8 cellular contexts compared by ENCODE assay signal in genomic region chr6:79713701-79714322, GRCh38.
DNase-seq lines count a peak whose midpoint lies in the region; ATAC-seq and TF ChIP-seq lines count a peak whose summit lies in the region.

No MANE protein-coding gene starts in this region.

- H3K36me3 Mint-ChIP-seq in T-cell: no peaks in the 10 kb centered on the region
- no peaks in the 10 kb centered on the region for H3K36me3 Mint-ChIP-seq in stimulated activated memory B cell treated with anti-CD40 and anti-IgM and Interleukin-4, amounts not matched to agents 10 μg/mL and 1 μg/mL and 100 μg/mL, for 72 hours

- H3K9me3 ChIP-seq in right lobe of liver: no peaks in the 10 kb centered on the region

- H3K27me3 Mint-ChIP-seq in T-cell: peaks cover 0 to 5% of the 10 kb centered on the region in 2 donors
- peaks cover 15% of the 10 kb centered on the region for H3K27me3 Mint-ChIP-seq in stimulated activated memory B cell treated with anti-CD40 and anti-IgM and Interleukin-4, amounts not matched to agents 10 μg/mL and 1 μg/mL and 100 μg/mL, for 72 hours

- peak; percentile 59 to 82 (median 77) for TF ChIP-seq CTCF in right lobe of liver (IDR thresholded peaks at IDR 0.05)

- no peaks in the 10 kb centered on the region for H3K36me3 ChIP-seq in right lobe of liver

- POLR2A ChIA-PET in T-cell (lab: Charles Lee): no interaction called here

- DNase-seq in DMS 273 (lab: John Stamatoyannopoulos, UW; ENCODE audit: unreplicated experiment) (peak; percentile 82), Kasumi-1 (lab: John Stamatoyannopoulos, UW) (peak; percentile 21 to 52), T-cell (peak in 30 of 34 experiments; percentile 2 to 60 (median 36)), right lobe of liver (peak in 2 of 3 donors; percentile 32 to 56)
- peak; percentile 4 for DNase-seq in central memory CD4-positive, alpha-beta T cell
- peak; percentile 14 to 20 for DNase-seq in stimulated activated CD8-positive, alpha-beta memory T cell treated with anti-CD3 and anti-CD28 coated beads, Interleukin-7, amount 100 ng/mL, for 4 hours (ENCODE audit: low read depth in 2 of 2)

- no peak overlapping the region for H3K4me3 Mint-ChIP-seq in T-cell
- H3K4me3 Mint-ChIP-seq in stimulated activated memory B cell treated with anti-CD40 and anti-IgM and Interleukin-4, amounts not matched to agents 10 μg/mL and 1 μg/mL and 100 μg/mL, for 72 hours: no peak overlapping the region

- CTCF ChIA-PET in T-cell (lab: Charles Lee): interaction anchor here (0.7 to 1.2 kb wide), 2 partner anchors 67 to 143 kb away, joined by 3 to 8 read pairs; no protein-coding TSS in a partner anchor

- H3K4me3 ChIP-seq in right lobe of liver: no peak overlapping the region

- ATAC-seq in GM19467 (IDR thresholded peaks at IDR 0.05; ENCODE audit: unreplicated experiment) (peak; percentile 83), T-cell (replicated peaks in 1 of 4) (peak in 3 of 4 experiments; percentile 53 to 69 (median 67)), right lobe of liver (peak; percentile 73 to 87 (median 82))
- ATAC-seq in stimulated activated memory B cell treated with anti-CD40 and anti-IgM and Interleukin-4, amounts not matched to agents 10 μg/mL and 1 μg/mL and 100 μg/mL, for 72 hours: no peak

- no peaks in the 10 kb centered on the region for H3K27me3 ChIP-seq in right lobe of liver

- no peak overlapping the region for H3K27ac ChIP-seq in right lobe of liver

- 12% methylated on average over 5 of the region's 5 CpGs for WGBS in right lobe of liver (ENCODE audit: insufficient coverage, low coverage, low lambda C conversion rate, missing lambda C conversion rate)

- intact Hi-C loops in right lobe of liver (cut with DNase I): loop anchor here in 1 of 2 donors (10.0 kb wide), 1 partner anchor 139 kb away; no protein-coding TSS in a partner anchor

- H3K9me3 Mint-ChIP-seq in T-cell: no peaks in the 10 kb centered on the region
- H3K9me3 Mint-ChIP-seq in stimulated activated memory B cell treated with anti-CD40 and anti-IgM and Interleukin-4, amounts not matched to agents 10 μg/mL and 1 μg/mL and 100 μg/mL, for 72 hours: no peaks in the 10 kb centered on the region

- peaks cover 0 to 7% (median 0%) of the 10 kb centered on the region in 3 donors for H3K4me1 Mint-ChIP-seq in T-cell
- H3K4me1 Mint-ChIP-seq in stimulated activated memory B cell treated with anti-CD40 and anti-IgM and Interleukin-4, amounts not matched to agents 10 μg/mL and 1 μg/mL and 100 μg/mL, for 72 hours: no peaks in the 10 kb centered on the region

- no peak overlapping the region for H3K27ac Mint-ChIP-seq in T-cell
- H3K27ac Mint-ChIP-seq in stimulated activated memory B cell treated with anti-CD40 and anti-IgM and Interleukin-4, amounts not matched to agents 10 μg/mL and 1 μg/mL and 100 μg/mL, for 72 hours: no peak overlapping the region

- TF ChIP-seq POLR2A in right lobe of liver (IDR thresholded peaks at IDR 0.05): no peak

- no peaks in the 10 kb centered on the region for H3K4me1 ChIP-seq in right lobe of liver

Comparison
In these comparisons a context has a peak if more than half of its experiments do, and no peak if none do; other contexts are left out.
1. DNase-seq: peak in every context shown above with its lines; median percentile 82 in DMS 273; 44 in right lobe of liver; 36 in Kasumi-1; 36 in T-cell; 17 in stimulated activated CD8-positive, alpha-beta memory T cell treated with anti-CD3 and anti-CD28 coated beads, Interleukin-7, amount 100 ng/mL, for 4 hours; 4 in central memory CD4-positive, alpha-beta T cell.